In the genomic region with DNA sequence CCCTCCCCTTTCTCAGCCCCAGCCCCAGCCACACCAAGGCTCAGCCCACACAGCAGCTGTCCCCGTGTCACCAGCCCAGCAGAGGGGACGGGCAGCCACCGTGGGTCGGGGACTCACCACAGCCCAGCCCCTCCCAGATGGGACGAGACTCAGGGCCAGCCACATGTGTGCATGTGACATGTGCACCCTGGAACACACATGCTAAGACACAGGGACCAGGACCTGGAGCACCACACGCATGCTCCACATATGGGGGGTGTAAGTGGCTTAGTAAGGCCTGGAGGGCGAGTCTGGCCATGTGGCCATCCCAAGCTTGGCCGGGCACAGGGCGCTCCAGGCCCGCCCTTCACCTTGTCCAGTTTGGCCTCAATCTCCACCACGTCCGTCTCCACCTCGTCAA, we compare ENCODE assay signal across 20 cellular contexts. TPM values are rescaled to one million over a fixed set of nuclear protein-coding genes. Genes with fewer than 3 reads are reported as not detected.
A peak's percentile ranks its signal among the peaks of the same experiment; 100 is the strongest.
DNase-seq lines count a peak whose midpoint lies in the region; ATAC-seq, FAIRE-seq and TF ChIP-seq lines count a peak whose summit lies in the region.
"Had no signal": no experiment of that assay in that cellular context is flagged by ENCODE, and none has a peak within 500 bp of the region (broad histone marks: within the 10 kb centered on the region; RNA-seq: fewer than 3 reads in every experiment).

No MANE protein-coding gene starts in this region.

- no peak overlapping the region for H3K4me2 ChIP-seq in H1 (ENCODE audit: insufficient read depth in 1 of 2, low read depth in 2 of 2, low read length in 2 of 2)

- DNase-seq in left ventricle myocardium inferior (no peak), Right ventricle myocardium superior (no peak), H1 (ENCODE audit: low read depth in 1 of 2, low spot score in 2 of 2) (no peak), myocyte (ENCODE audit: low read depth) (peak; percentile 47), vagina (ENCODE audit: extremely low spot score in 2 of 2) (no peak), NK-92 (lab: John Stamatoyannopoulos, UW; ENCODE audit: unreplicated experiment) (no peak)
- no peak for DNase-seq in activated CD4-positive, alpha-beta T cell treated with anti-CD3 and anti-CD28 coated beads, Interleukin-2, amount 50 U/mL, for 1 hour
- DNase-seq: activated B cell treated with CpG ODN at 0.5 μM for 24 hours; activated CD8-positive, alpha-beta memory T cell treated with anti-CD3 and anti-CD28 coated beads, Interleukin-2, amount 10 ng/mL, durations not matched to agents 7 days and 5 days; activated effector memory CD4-positive, alpha-beta T cell treated with anti-CD3 and anti-CD28 coated beads, Interleukin-2, amount 50 U/mL, for 16 hours; cerebellar nuclear complex; naive B cell; NCI-H1436; NCI-H226; SHP77; stimulated activated CD4-positive, alpha-beta T cell treated with anti-CD3 and anti-CD28 coated beads, Interleukin-12 subunit alpha, Interleukin-12 subunit beta, amount 100 ng/mL, for 4 hours; T-helper 17 cell had no signal

- no peak overlapping the region for H4K5ac ChIP-seq in H1 (ENCODE audit: insufficient read length, low read depth, low read length)

- TF ChIP-seq RAD21 in H1 (IDR thresholded peaks at IDR 0.05 in 1 of 2, conservative IDR thresholded peaks at IDR 0.05 in 1 of 2; ENCODE audit: low read depth in 2 of 2, low read length in 2 of 2): no peak

- no peak overlapping the region for H3K9ac ChIP-seq in H1 (replicated peaks in 1 of 4; ENCODE audit: extremely low read depth in 1 of 4, low read depth in 3 of 4, low read length in 3 of 4)

- POLR2A ChIA-PET in H1 (lab: Charles Lee; ENCODE audit: partially characterized antibody): interaction anchor here (0.6 to 2.9 kb wide), 2 partner anchors 9 to 147 kb away, joined by 3 to 11 read pairs; no protein-coding TSS in a partner anchor

- H4K20me1 ChIP-seq in H1 (replicated peaks in 1 of 2; ENCODE audit: control insufficient read depth in 1 of 2, insufficient read depth in 2 of 2, low read length in 2 of 2): peaks cover 5 to 23% of the 10 kb centered on the region in 2 experiments

- H2BK5ac ChIP-seq in H1 (ENCODE audit: low read depth, low read length): peak overlapping the region; percentile 75; the same call in 1 of the 2 replicates

- H2AFZ ChIP-seq in H1 (ENCODE audit: low read length): no peak overlapping the region

- no peak for TF ChIP-seq EP300 in H1 (IDR thresholded peaks at IDR 0.05; ENCODE audit: borderline replicate concordance in 1 of 2, low read depth in 2 of 2, low read length in 2 of 2)

- H3K14ac ChIP-seq in H1 (ENCODE audit: insufficient read length): no peak overlapping the region

- intact Hi-C loops in left ventricle myocardium inferior (cut with micrococcal nuclease): no loop called here
- intact Hi-C loops in Right ventricle myocardium superior (cut with DNase I): no loop called here
- intact Hi-C loops in vagina (cut with DNase I): no loop called here

- H3K27me3 ChIP-seq in left ventricle myocardium inferior (ENCODE audit: low read depth): no peaks in the 10 kb centered on the region
- H3K27me3 ChIP-seq in H1 (replicated peaks in 1 of 4; ENCODE audit: control insufficient read depth in 3 of 4, extremely low read depth in 1 of 4, insufficient read depth in 3 of 4, low read length in 3 of 4): peaks cover 0 to 4% (median 1%) of the 10 kb centered on the region in 4 experiments; a peak in 1 of 7 replicates
- H3K27me3 ChIP-seq in vagina: no peaks in the 10 kb centered on the region
- H3K27me3 ChIP-seq: foreskin keratinocyte had no signal

- peaks cover 0 to 6% of the 10 kb centered on the region in 2 experiments; a peak in 1 of 4 replicates for H3K79me2 ChIP-seq in H1 (ENCODE audit: control insufficient read depth in 1 of 2, insufficient read depth in 2 of 2, low read length in 2 of 2)

- FAIRE-seq in H1 (lab: Jason Lieb, UNC): no peak
- FAIRE-seq: urothelium cell line had no signal

- peaks cover 4% of the 10 kb centered on the region; the same call in 1 of the 2 replicates for H3K79me1 ChIP-seq in H1 (ENCODE audit: low read depth, low read length)

- H4K8ac ChIP-seq in H1 (ENCODE audit: extremely low read depth, insufficient read depth, low read length): peak overlapping the region; percentile 79

- H3K9me3 ChIP-seq in left ventricle myocardium inferior (replicated peaks): no peaks in the 10 kb centered on the region
- no peaks in the 10 kb centered on the region for H3K9me3 ChIP-seq in H1 (ENCODE audit: insufficient read depth in 2 of 2, low read depth in 1 of 2, low read length in 1 of 2)
- H3K9me3 ChIP-seq in vagina: no peaks in the 10 kb centered on the region

- WGBS in H1 (ENCODE audit: extremely low coverage in 1 of 2, insufficient coverage in 1 of 2, insufficient read length in 1 of 2, insufficient replicate concordance in 2 of 2, low coverage in 1 of 2, low lambda C conversion rate in 2 of 2, missing lambda C conversion rate in 1 of 2), 2 experiments: 94% methylated on average over 13 of the region's 13 CpGs; no CpG with 5 or more reads in 1 of the 2 experiments

- no peak overlapping the region for H3K18ac ChIP-seq in H1 (ENCODE audit: extremely low read depth, low read length)

- ATAC-seq in Right ventricle myocardium superior (ENCODE audit: poor library complexity) (no peak), GM21528 (IDR thresholded peaks at IDR 0.05; ENCODE audit: low FRiP score, unreplicated experiment) (no peak)
- ATAC-seq: activated CD8-positive, alpha-beta memory T cell treated with anti-CD3 and anti-CD28 coated beads, Interleukin-2, amount 10 ng/mL, durations not matched to agents 7 days and 5 days; T-helper 17 cell had no signal

- peak overlapping the region; percentile 65; the same call in 1 of the 2 replicates for H2AK5ac ChIP-seq in H1 (ENCODE audit: low read depth, low read length)

- peak overlapping the region; percentile 31; the same call in 1 of the 2 replicates for H2BK15ac ChIP-seq in H1 (ENCODE audit: low read length)

- TF ChIP-seq POLR2A in H1 (IDR thresholded peaks at IDR 0.05; ENCODE audit: control extremely low read depth in 1 of 2, low read depth in 2 of 2, low read length in 2 of 2): no peak
- TF ChIP-seq POLR2A in vagina (IDR thresholded peaks at IDR 0.05): no peak

- no peak overlapping the region for H3K56ac ChIP-seq in H1 (replicated peaks; ENCODE audit: insufficient read length, low read depth, low read length)

- no peak overlapping the region for H3K4ac ChIP-seq in H1 (replicated peaks; ENCODE audit: insufficient read length, low read depth, low read length)

- peak overlapping the region; percentile 74 for H4K91ac ChIP-seq in H1 (replicated peaks; ENCODE audit: insufficient read length, low read length)

- peak overlapping the region; percentile 99 for H3K27ac ChIP-seq in left ventricle myocardium inferior (replicated peaks)
- H3K27ac ChIP-seq in H1 (ENCODE audit: low read depth, low read length): no peak overlapping the region
- peak overlapping the region; percentile 91 for H3K27ac ChIP-seq in vagina

- H3K23me2 ChIP-seq in H1 (ENCODE audit: low read depth, low read length): peaks cover 13% of the 10 kb centered on the region; the same call in 1 of the 2 replicates

- TF ChIP-seq CTCF in left ventricle myocardium inferior (IDR thresholded peaks at IDR 0.05; ENCODE audit: borderline replicate concordance) (no peak), H1 (IDR thresholded peaks at IDR 0.05; ENCODE audit: control extremely low read depth in 1 of 3, insufficient read depth in 1 of 3, low read depth in 1 of 3, low read length in 3 of 3) (no peak), vagina (IDR thresholded peaks at IDR 0.05) (no peak)

- no peak overlapping the region for H2BK120ac ChIP-seq in H1 (replicated peaks; ENCODE audit: low read depth, low read length)

- H2BK20ac ChIP-seq in H1 (ENCODE audit: low read length): no peak overlapping the region

- peaks cover 53% of the 10 kb centered on the region for H3K4me1 ChIP-seq in left ventricle myocardium inferior
- H3K4me1 ChIP-seq in H1 (replicated peaks in 1 of 4; ENCODE audit: control insufficient read depth in 3 of 4, insufficient read depth in 4 of 4, low read length in 3 of 4): peaks cover 0 to 31% (median 23%) of the 10 kb centered on the region in 4 experiments; a peak in 6 of 7 replicates
- H3K4me1 ChIP-seq in vagina: peaks cover 59% of the 10 kb centered on the region

- H3K36me3 ChIP-seq in left ventricle myocardium inferior (no peaks in the 10 kb centered on the region), H1 (ENCODE audit: control insufficient read depth in 2 of 4, insufficient read depth in 4 of 4, low read length in 3 of 4) (no peaks in the 10 kb centered on the region), vagina (no peaks in the 10 kb centered on the region)

- no peak overlapping the region for H3K23ac ChIP-seq in H1 (ENCODE audit: insufficient read length)

- H3K4me3 ChIP-seq in left ventricle myocardium inferior: peak overlapping the region; percentile 81
- no peak overlapping the region for H3K4me3 ChIP-seq in H1 (ENCODE audit: extremely low read depth in 1 of 4, insufficient read depth in 2 of 4, low read depth in 3 of 4, low read length in 4 of 4)
- H3K4me3 ChIP-seq in vagina: peak overlapping the region; percentile 95 to 97

- H2BK12ac ChIP-seq in H1 (ENCODE audit: low read depth, low read length): peak overlapping the region; percentile 96; the same call in 1 of the 2 replicates

- CTCF ChIA-PET in H1 (lab: Charles Lee; ENCODE audit: partially characterized antibody): interaction anchor here (0.6 to 2.1 kb wide), 5 partner anchors 13 to 327 kb away, joined by 3 to 17 read pairs (median 4); no protein-coding TSS in a partner anchor

RNA-seq across cellular contexts. Expression of gene ACAP3, which starts 4.0 kb away (rescaled TPM):
- 49.7 TPM for total RNA-seq in left ventricle myocardium inferior
- 56.3 TPM for total RNA-seq in Right ventricle myocardium superior
- total RNA-seq in H1 (2021; fragmentation: NEBNext Ultra II Directional; extraction: Animal tissue kit (Norgen Biotek cat#: 25700)): 26.5 and 28.3 TPM in 2 replicates
- 14.8 and 30.0 TPM in 2 replicates for polyA plus RNA-seq in H1 (2011; rRNA removed)
- polyA plus RNA-seq in H1 (2011; cell fraction: cytosol; rRNA removed): 28.0 TPM
- polyA plus RNA-seq in H1 (2011; cell fraction: nucleus; rRNA removed): 219 TPM
- polyA plus RNA-seq in H1 (2012, experiment 1 of 2): 20.5 to 39.7 TPM (median 32.1 TPM) in 4 replicates
- 14.0 TPM for polyA plus RNA-seq in H1 (2012, experiment 2 of 2)
- polyA plus RNA-seq in H1 (2013, experiment 1 of 2): 12.2 TPM
- 12.2 TPM for polyA plus RNA-seq in H1 (2013, experiment 2 of 2)
- 9.1 and 13.0 TPM in 2 replicates for polyA minus RNA-seq in H1 (2011; rRNA and poly(A)+ RNA removed)
- 26.1 TPM for polyA minus RNA-seq in H1 (2011; cell fraction: cytosol; rRNA and poly(A)+ RNA removed)
- 39.2 TPM for polyA minus RNA-seq in H1 (2011; cell fraction: nucleus; rRNA and poly(A)+ RNA removed)
- 97.3 and 106 TPM in 2 replicates for total RNA-seq in myocyte
- polyA plus RNA-seq in myocyte (2012): 56.4 TPM
- 68.5 TPM for total RNA-seq in vagina

RNA-seq across cellular contexts. Expression of gene PUSL1, which starts 4.7 kb away (rescaled TPM):
- total RNA-seq in left ventricle myocardium inferior: 10.4 TPM
- total RNA-seq in Right ventricle myocardium superior: 10.6 TPM
- 38.8 and 40.1 TPM in 2 replicates for total RNA-seq in H1 (2021; fragmentation: NEBNext Ultra II Directional; extraction: Animal tissue kit (Norgen Biotek cat#: 25700))
- polyA plus RNA-seq in H1 (2011; rRNA removed): 87.4 and 108 TPM in 2 replicates
- polyA plus RNA-seq in H1 (2011; cell fraction: cytosol; rRNA removed): 56.9 TPM
- 65.9 TPM for polyA plus RNA-seq in H1 (2011; cell fraction: nucleus; rRNA removed)
- 19.3 to 37.6 TPM (median 34.0 TPM) in 4 replicates for polyA plus RNA-seq in H1 (2012, experiment 1 of 2)
- 38.4 TPM for polyA plus RNA-seq in H1 (2012, experiment 2 of 2)
- 27.2 TPM for polyA plus RNA-seq in H1 (2013, experiment 1 of 2)
- polyA plus RNA-seq in H1 (2013, experiment 2 of 2): 25.7 TPM
- 8.7 and 9.3 TPM in 2 replicates for polyA minus RNA-seq in H1 (2011; rRNA and poly(A)+ RNA removed)
- 14.0 TPM for polyA minus RNA-seq in H1 (2011; cell fraction: cytosol; rRNA and poly(A)+ RNA removed)
- polyA minus RNA-seq in H1 (2011; cell fraction: nucleus; rRNA and poly(A)+ RNA removed): 30.1 TPM
- total RNA-seq in myocyte: 41.6 and 43.4 TPM in 2 replicates
- 22.1 TPM for polyA plus RNA-seq in myocyte (2012)
- total RNA-seq in vagina: 31.2 TPM

RNA-seq across cellular contexts. Expression of gene INTS11, which starts 20.7 kb away (rescaled TPM):
- 70.1 TPM for total RNA-seq in left ventricle myocardium inferior
- total RNA-seq in Right ventricle myocardium superior: 70.9 TPM
- 113 and 116 TPM in 2 replicates for total RNA-seq in H1 (2021; fragmentation: NEBNext Ultra II Directional; extraction: Animal tissue kit (Norgen Biotek cat#: 25700))
- 243 and 324 TPM in 2 replicates for polyA plus RNA-seq in H1 (2011; rRNA removed)
- 210 TPM for polyA plus RNA-seq in H1 (2011; cell fraction: cytosol; rRNA removed)
- polyA plus RNA-seq in H1 (2011; cell fraction: nucleus; rRNA removed): 662 TPM
- polyA plus RNA-seq in H1 (2012, experiment 1 of 2): 121 to 180 TPM (median 164 TPM) in 4 replicates
- 131 TPM for polyA plus RNA-seq in H1 (2012, experiment 2 of 2)
- 99.2 TPM for polyA plus RNA-seq in H1 (2013, experiment 1 of 2)
- 89.5 TPM for polyA plus RNA-seq in H1 (2013, experiment 2 of 2)
- 115 and 144 TPM in 2 replicates for polyA minus RNA-seq in H1 (2011; rRNA and poly(A)+ RNA removed)
- polyA minus RNA-seq in H1 (2011; cell fraction: cytosol; rRNA and poly(A)+ RNA removed): 86.7 TPM
- polyA minus RNA-seq in H1 (2011; cell fraction: nucleus; rRNA and poly(A)+ RNA removed): 144 TPM
- total RNA-seq in myocyte: 74.5 and 76.4 TPM in 2 replicates
- polyA plus RNA-seq in myocyte (2012): 84.8 TPM
- 142 TPM for total RNA-seq in vagina

RNA-seq across cellular contexts. Expression of gene CPTP, which starts 20.9 kb away (rescaled TPM):
- total RNA-seq in left ventricle myocardium inferior (99.2 TPM), Right ventricle myocardium superior (113 TPM), myocyte (26.2 and 28.9 TPM in 2 replicates), vagina (20.9 TPM)
- total RNA-seq in H1 (2021; fragmentation: NEBNext Ultra II Directional; extraction: Animal tissue kit (Norgen Biotek cat#: 25700)): 10.6 and 13.3 TPM in 2 replicates
- 8.1 and 13.4 TPM in 2 replicates for polyA plus RNA-seq in H1 (2011; rRNA removed)
- 7.0 TPM for polyA plus RNA-seq in H1 (2011; cell fraction: cytosol; rRNA removed)
- polyA plus RNA-seq in H1 (2011; cell fraction: nucleus; rRNA removed): 8.0 TPM
- polyA plus RNA-seq in H1 (2012, experiment 1 of 2): 5.8 to 8.6 TPM (median 8.1 TPM) in 4 replicates
- 9.5 TPM for polyA plus RNA-seq in H1 (2012, experiment 2 of 2)
- 10.1 TPM for polyA plus RNA-seq in H1 (2013, experiment 1 of 2)
- polyA plus RNA-seq in H1 (2013, experiment 2 of 2): 9.7 TPM
- polyA minus RNA-seq in H1 (2011; rRNA and poly(A)+ RNA removed): 2.2 and 3.2 TPM in 2 replicates
- 6.8 TPM for polyA minus RNA-seq in H1 (2011; cell fraction: cytosol; rRNA and poly(A)+ RNA removed)
- polyA minus RNA-seq in H1 (2011; cell fraction: nucleus; rRNA and poly(A)+ RNA removed): 11.6 TPM
- 18.2 TPM for polyA plus RNA-seq in myocyte (2012)

RNA-seq across cellular contexts. Expression of gene SCNN1D, which starts 23.5 kb away (rescaled TPM):
- total RNA-seq in left ventricle myocardium inferior: 3.5 TPM
- total RNA-seq in Right ventricle myocardium superior: 2.6 TPM
- 0.90 and 1.2 TPM in 2 replicates for total RNA-seq in H1 (2021; fragmentation: NEBNext Ultra II Directional; extraction: Animal tissue kit (Norgen Biotek cat#: 25700))
- 2.5 and 4.1 TPM in 2 replicates for polyA plus RNA-seq in H1 (2011; rRNA removed)
- polyA plus RNA-seq in H1 (2011; cell fraction: cytosol; rRNA removed): 3.6 TPM
- polyA plus RNA-seq in H1 (2011; cell fraction: nucleus; rRNA removed): 29.6 TPM
- polyA plus RNA-seq in H1 (2012, experiment 1 of 2): 1.3 to 4.3 TPM (median 2.9 TPM) in 4 replicates
- 0.54 TPM for polyA plus RNA-seq in H1 (2012, experiment 2 of 2)
- polyA plus RNA-seq in H1 (2013, experiment 1 of 2): 1.8 TPM
- polyA plus RNA-seq in H1 (2013, experiment 2 of 2): 1.0 TPM
- polyA minus RNA-seq in H1 (2011; rRNA and poly(A)+ RNA removed): 0.24 and 0.38 TPM in 2 replicates
- polyA minus RNA-seq in H1 (2011; cell fraction: cytosol; rRNA and poly(A)+ RNA removed): 0.66 TPM
- polyA minus RNA-seq in H1 (2011; cell fraction: nucleus; rRNA and poly(A)+ RNA removed): 2.7 TPM
- 2.2 and 2.5 TPM in 2 replicates for total RNA-seq in myocyte
- 3.7 TPM for polyA plus RNA-seq in myocyte (2012)
- total RNA-seq in vagina: 8.6 TPM

Comparison
In these comparisons a context has a peak if more than half of its experiments do, and no peak if none do; other contexts are left out.
1. H3K4me3 ChIP-seq: peak in left ventricle myocardium inferior (single experiment) and vagina (2 of 2); none in H1 (0 of 4).